1 cellular context compared by ENCODE assay signal in the genomic region with DNA sequence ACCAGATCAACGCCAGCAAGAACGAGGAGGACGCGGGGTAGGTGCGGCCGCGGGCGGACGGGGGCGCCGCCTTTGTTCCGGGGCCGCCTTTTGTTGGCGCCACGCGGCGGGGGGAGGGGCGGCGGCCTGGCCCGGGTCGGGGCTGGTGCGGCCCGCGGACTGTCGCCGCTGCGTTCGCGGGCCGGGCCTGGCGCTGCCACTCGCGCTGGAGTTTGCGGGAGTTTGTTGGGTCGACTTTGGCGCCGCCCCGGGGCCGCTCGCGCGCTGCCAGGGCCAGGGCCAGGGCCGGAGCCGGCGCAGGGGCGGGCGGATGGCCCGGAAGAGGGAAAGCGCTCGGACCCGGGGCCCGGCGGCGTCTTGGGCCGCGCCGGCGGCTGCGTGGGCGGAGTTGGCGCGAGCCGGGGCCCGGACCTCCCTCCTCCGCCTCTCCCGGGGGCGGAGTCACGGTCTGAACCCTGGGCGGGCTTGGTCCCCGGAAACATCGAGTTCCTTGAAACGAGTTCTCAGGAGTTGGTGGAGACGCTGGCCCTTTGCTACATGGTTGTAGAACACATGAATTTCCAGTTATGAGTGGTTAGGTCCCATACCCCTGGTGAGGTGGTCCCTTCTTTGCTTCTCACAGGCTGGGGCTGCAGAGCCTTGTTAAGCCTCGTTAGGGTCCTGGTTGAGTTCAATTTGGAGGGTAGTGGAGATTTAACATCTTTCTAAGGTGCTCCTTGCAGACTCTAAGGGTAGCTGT.
TF ChIP-seq lines count a peak whose summit lies in the region.

No MANE protein-coding gene starts in this region.

TF ChIP-seq in A549, 52 proteins besides CTCF, POLR2A, EP300 and RAD21 (continued from another document):
- TF ChIP-seq, protein P1, sequence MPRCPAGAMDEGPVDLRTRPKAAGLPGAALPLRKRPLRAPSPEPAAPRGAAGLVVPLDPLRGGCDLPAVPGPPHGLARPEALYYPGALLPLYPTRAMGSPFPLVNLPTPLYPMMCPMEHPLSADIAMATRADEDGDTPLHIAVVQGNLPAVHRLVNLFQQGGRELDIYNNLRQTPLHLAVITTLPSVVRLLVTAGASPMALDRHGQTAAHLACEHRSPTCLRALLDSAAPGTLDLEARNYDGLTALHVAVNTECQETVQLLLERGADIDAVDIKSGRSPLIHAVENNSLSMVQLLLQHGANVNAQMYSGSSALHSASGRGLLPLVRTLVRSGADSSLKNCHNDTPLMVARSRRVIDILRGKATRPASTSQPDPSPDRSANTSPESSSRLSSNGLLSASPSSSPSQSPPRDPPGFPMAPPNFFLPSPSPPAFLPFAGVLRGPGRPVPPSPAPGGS (IDR thresholded peaks at IDR 0.05) = no peak
- TF ChIP-seq, protein P2, sequence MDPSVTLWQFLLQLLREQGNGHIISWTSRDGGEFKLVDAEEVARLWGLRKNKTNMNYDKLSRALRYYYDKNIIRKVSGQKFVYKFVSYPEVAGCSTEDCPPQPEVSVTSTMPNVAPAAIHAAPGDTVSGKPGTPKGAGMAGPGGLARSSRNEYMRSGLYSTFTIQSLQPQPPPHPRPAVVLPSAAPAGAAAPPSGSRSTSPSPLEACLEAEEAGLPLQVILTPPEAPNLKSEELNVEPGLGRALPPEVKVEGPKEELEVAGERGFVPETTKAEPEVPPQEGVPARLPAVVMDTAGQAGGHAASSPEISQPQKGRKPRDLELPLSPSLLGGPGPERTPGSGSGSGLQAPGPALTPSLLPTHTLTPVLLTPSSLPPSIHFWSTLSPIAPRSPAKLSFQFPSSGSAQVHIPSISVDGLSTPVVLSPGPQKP (IDR thresholded peaks at IDR 0.05; ENCODE audit: low read depth, low read length) = no peak
